25 cellular contexts compared by ENCODE assay signal in genomic region chr3:114394551-114394950, GRCh38.
"Had no signal": no experiment of that assay in that cellular context is flagged by ENCODE, and none has a peak within 500 bp of the region (broad histone marks: within the 10 kb centered on the region; RNA-seq: fewer than 3 reads in every experiment).

No MANE protein-coding gene starts in this region.

- H3K4me3 ChIP-seq: colonic mucosa, lung, stomach, testis, upper lobe of left lung had no signal

- ATAC-seq: activated naive CD8-positive, alpha-beta T cell treated with anti-CD3 and anti-CD28 coated beads, Interleukin-2, amount 50 U/mL, for 24 hours; T-cell; WTC11 had no signal

- H3K9me3 ChIP-seq: colonic mucosa, SK-N-SH, stomach, testis, upper lobe of left lung had no signal

- H2AFZ ChIP-seq: parathyroid adenoma had no signal

- DNase-seq: activated CD4-positive, alpha-beta memory T cell treated with anti-CD3 and anti-CD28 coated beads, Interleukin-2, amount 10 ng/mL, durations not matched to agents 7 days and 5 days; activated CD4-positive, alpha-beta T cell treated with anti-CD3 and anti-CD28 coated beads for 48 hours; activated naive CD4-positive, alpha-beta T cell treated with anti-CD3 and anti-CD28 coated beads, Interleukin-2, amount 10 ng/mL, durations not matched to agents 7 days and 5 days; activated naive CD8-positive, alpha-beta T cell treated with anti-CD3 and anti-CD28 coated beads, Interleukin-2, amount 50 U/mL, for 24 hours; activated T-cell treated with anti-CD3 and anti-CD28 coated beads, Interleukin-2, amount 50 U/mL, for 24 hours; anterior cingulate cortex; colonic mucosa; endodermal cell; foreskin melanocyte; head of caudate nucleus; immature natural killer cell; kidney glomerular epithelial cell; midbrain; SK-N-SH; stimulated activated CD4-positive, alpha-beta T cell treated with anti-CD3 and anti-CD28 coated beads, Interleukin-2, amount 100 ng/mL, for 24 hours; stomach; T-cell; testis; upper lobe of left lung had no signal

- H3K27ac ChIP-seq: colonic mucosa, parathyroid adenoma, stomach, upper lobe of left lung had no signal

- H3K27me3 Mint-ChIP-seq: activated CD4-positive, alpha-beta memory T cell treated with anti-CD3 and anti-CD28 coated beads, Interleukin-2, amount 10 ng/mL, durations not matched to agents 7 days and 5 days; activated naive CD4-positive, alpha-beta T cell treated with anti-CD3 and anti-CD28 coated beads, Interleukin-2, amount 10 ng/mL, durations not matched to agents 7 days and 5 days; activated naive CD8-positive, alpha-beta T cell treated with anti-CD3 and anti-CD28 coated beads, Interleukin-2, amount 50 U/mL, for 24 hours; activated T-cell treated with anti-CD3 and anti-CD28 coated beads, Interleukin-2, amount 50 U/mL, for 24 hours; brain; central memory CD8-positive, alpha-beta T cell; T-cell had no signal

- H3K4me2 ChIP-seq: SK-N-SH had no signal

- H3K9me3 Mint-ChIP-seq: activated CD4-positive, alpha-beta memory T cell treated with anti-CD3 and anti-CD28 coated beads, Interleukin-2, amount 10 ng/mL, durations not matched to agents 7 days and 5 days; activated naive CD4-positive, alpha-beta T cell treated with anti-CD3 and anti-CD28 coated beads, Interleukin-2, amount 10 ng/mL, durations not matched to agents 7 days and 5 days; activated naive CD8-positive, alpha-beta T cell treated with anti-CD3 and anti-CD28 coated beads, Interleukin-2, amount 50 U/mL, for 24 hours; activated T-cell treated with anti-CD3 and anti-CD28 coated beads, Interleukin-2, amount 50 U/mL, for 24 hours; brain; central memory CD8-positive, alpha-beta T cell; endodermal cell; immature natural killer cell; nephron; T-cell had no signal

- H3K27me3 ChIP-seq: colonic mucosa, stomach, testis, upper lobe of left lung had no signal

- H3K9ac ChIP-seq: parathyroid adenoma, SK-N-SH had no signal

- H3K36me3 Mint-ChIP-seq: activated naive CD4-positive, alpha-beta T cell treated with anti-CD3 and anti-CD28 coated beads, Interleukin-2, amount 10 ng/mL, durations not matched to agents 7 days and 5 days; brain; T-cell; WTC11 had no signal

- H3K4me1 Mint-ChIP-seq: nephron, WTC11 had no signal

- H3K4me3 Mint-ChIP-seq: activated CD4-positive, alpha-beta memory T cell treated with anti-CD3 and anti-CD28 coated beads, Interleukin-2, amount 10 ng/mL, durations not matched to agents 7 days and 5 days; activated naive CD4-positive, alpha-beta T cell treated with anti-CD3 and anti-CD28 coated beads, Interleukin-2, amount 10 ng/mL, durations not matched to agents 7 days and 5 days; activated naive CD8-positive, alpha-beta T cell treated with anti-CD3 and anti-CD28 coated beads, Interleukin-2, amount 50 U/mL, for 24 hours; activated T-cell treated with anti-CD3 and anti-CD28 coated beads, Interleukin-2, amount 50 U/mL, for 24 hours; brain; central memory CD8-positive, alpha-beta T cell; endodermal cell; immature natural killer cell; nephron; T-cell; WTC11 had no signal

- H3K27ac Mint-ChIP-seq: activated CD4-positive, alpha-beta memory T cell treated with anti-CD3 and anti-CD28 coated beads, Interleukin-2, amount 10 ng/mL, durations not matched to agents 7 days and 5 days; activated naive CD4-positive, alpha-beta T cell treated with anti-CD3 and anti-CD28 coated beads, Interleukin-2, amount 10 ng/mL, durations not matched to agents 7 days and 5 days; activated naive CD8-positive, alpha-beta T cell treated with anti-CD3 and anti-CD28 coated beads, Interleukin-2, amount 50 U/mL, for 24 hours; activated T-cell treated with anti-CD3 and anti-CD28 coated beads, Interleukin-2, amount 50 U/mL, for 24 hours; endodermal cell; immature natural killer cell; nephron; T-cell; WTC11 had no signal

- H3K4me1 ChIP-seq: colonic mucosa, parathyroid adenoma, upper lobe of left lung had no signal

- H3K36me3 ChIP-seq: colonic mucosa, stomach, upper lobe of left lung had no signal
